22 cellular contexts compared by ENCODE assay signal in genomic region chr4:138320856-138321255, GRCh38.
"Had no signal": no experiment of that assay in that cellular context is flagged by ENCODE, and none has a peak within 500 bp of the region (broad histone marks: within the 10 kb centered on the region; RNA-seq: fewer than 3 reads in every experiment).

No MANE protein-coding gene starts in this region.

- H3K4me1 Mint-ChIP-seq: activated B cell treated with CpG ODN at 0.5 μM for 24 hours; activated CD4-positive, alpha-beta T cell treated with anti-CD3 and anti-CD28 coated beads, Interleukin-2, amount 10 ng/mL, durations not matched to agents 24 days and 14 days; activated CD8-positive, alpha-beta memory T cell treated with anti-CD3 and anti-CD28 coated beads, Interleukin-2, amount 10 ng/mL, durations not matched to agents 7 days and 5 days; T-helper 17 cell had no signal

- H3K4me2 ChIP-seq: KMS-11 had no signal

- DNase-seq: activated B cell treated with CpG ODN at 0.5 μM for 24 hours; activated CD4-positive, alpha-beta T cell treated with anti-CD3 and anti-CD28 coated beads for 1 hour; activated CD4-positive, alpha-beta T cell treated with anti-CD3 and anti-CD28 coated beads, Interleukin-2, amount 10 ng/mL, durations not matched to agents 24 days and 14 days; activated CD4-positive, alpha-beta T cell treated with anti-CD3 and anti-CD28 coated beads, Interleukin-2, amount 50 U/mL, for 48 hours; activated CD8-positive, alpha-beta memory T cell treated with anti-CD3 and anti-CD28 coated beads, Interleukin-2, amount 10 ng/mL, durations not matched to agents 7 days and 5 days; activated effector memory CD4-positive, alpha-beta T cell treated with Interleukin-2 at 50 U/mL for 16 hours; activated naive CD4-positive, alpha-beta T cell; activated T-cell treated with anti-CD3 and anti-CD28 coated beads, Interleukin-2, amount 50 U/mL, for 24 hours; cerebellar nuclear complex; NCI-H1092; NCI-H1417; NCI-H2029; NCI-H2107; NCI-H345; NCI-H510A; SIG-M5; T-helper 17 cell; T-helper 9 cell had no signal

- H3K27ac Mint-ChIP-seq: activated B cell treated with CpG ODN at 0.5 μM for 24 hours; activated CD4-positive, alpha-beta T cell treated with anti-CD3 and anti-CD28 coated beads, Interleukin-2, amount 10 ng/mL, durations not matched to agents 24 days and 14 days; activated CD8-positive, alpha-beta memory T cell treated with anti-CD3 and anti-CD28 coated beads, Interleukin-2, amount 10 ng/mL, durations not matched to agents 7 days and 5 days; activated naive CD4-positive, alpha-beta T cell treated with anti-CD3 and anti-CD28 coated beads, Interleukin-2, amount 50 U/mL, for 72 hours; activated T-cell treated with anti-CD3 and anti-CD28 coated beads, Interleukin-2, amount 50 U/mL, for 24 hours; activated T-helper 1 cell treated with anti-CD3 and anti-CD28 coated beads, Interleukin-12 subunit alpha, Interleukin-12 subunit beta, Interleukin-2, Interleukin-4 antibody, amounts not matched to agents 30 ng/mL and 10 ng/mL and 1 ng/mL, durations not matched to agents 14 hours and 24 hours and 36 hours; T-helper 17 cell had no signal

- H3K27ac ChIP-seq: KMS-11 had no signal

- ATAC-seq: activated CD8-positive, alpha-beta memory T cell treated with anti-CD3 and anti-CD28 coated beads, Interleukin-2, amount 10 ng/mL, durations not matched to agents 7 days and 5 days; activated naive CD4-positive, alpha-beta T cell treated with anti-CD3 and anti-CD28 coated beads, Interleukin-2, amount 50 U/mL, for 72 hours; T-helper 17 cell had no signal

- H3K27me3 Mint-ChIP-seq: activated B cell treated with CpG ODN at 0.5 μM for 24 hours; activated CD4-positive, alpha-beta T cell treated with anti-CD3 and anti-CD28 coated beads, Interleukin-2, amount 10 ng/mL, durations not matched to agents 24 days and 14 days; activated CD8-positive, alpha-beta memory T cell treated with anti-CD3 and anti-CD28 coated beads, Interleukin-2, amount 10 ng/mL, durations not matched to agents 7 days and 5 days; activated T-cell treated with anti-CD3 and anti-CD28 coated beads, Interleukin-2, amount 50 U/mL, for 24 hours; brain; T-helper 17 cell had no signal

- H3K36me3 Mint-ChIP-seq: activated CD8-positive, alpha-beta memory T cell treated with anti-CD3 and anti-CD28 coated beads, Interleukin-2, amount 10 ng/mL, durations not matched to agents 7 days and 5 days; activated naive CD4-positive, alpha-beta T cell treated with anti-CD3 and anti-CD28 coated beads, Interleukin-2, amount 50 U/mL, for 72 hours; brain had no signal

- H3K9me3 Mint-ChIP-seq: activated B cell treated with CpG ODN at 0.5 μM for 24 hours; activated CD4-positive, alpha-beta T cell treated with anti-CD3 and anti-CD28 coated beads, Interleukin-2, amount 10 ng/mL, durations not matched to agents 24 days and 14 days; activated naive CD4-positive, alpha-beta T cell treated with anti-CD3 and anti-CD28 coated beads, Interleukin-2, amount 50 U/mL, for 72 hours; activated T-cell treated with anti-CD3 and anti-CD28 coated beads, Interleukin-2, amount 50 U/mL, for 24 hours; activated T-helper 1 cell treated with anti-CD3 and anti-CD28 coated beads, Interleukin-12 subunit alpha, Interleukin-12 subunit beta, Interleukin-2, Interleukin-4 antibody, amounts not matched to agents 30 ng/mL and 10 ng/mL and 1 ng/mL, durations not matched to agents 14 hours and 24 hours and 36 hours had no signal

- H3K4me3 Mint-ChIP-seq: activated B cell treated with CpG ODN at 0.5 μM for 24 hours; activated CD4-positive, alpha-beta T cell treated with anti-CD3 and anti-CD28 coated beads, Interleukin-2, amount 10 ng/mL, durations not matched to agents 24 days and 14 days; activated CD8-positive, alpha-beta memory T cell treated with anti-CD3 and anti-CD28 coated beads, Interleukin-2, amount 10 ng/mL, durations not matched to agents 7 days and 5 days; activated T-cell treated with anti-CD3 and anti-CD28 coated beads, Interleukin-2, amount 50 U/mL, for 24 hours; activated T-helper 1 cell treated with anti-CD3 and anti-CD28 coated beads, Interleukin-12 subunit alpha, Interleukin-12 subunit beta, Interleukin-2, Interleukin-4 antibody, amounts not matched to agents 30 ng/mL and 10 ng/mL and 1 ng/mL, durations not matched to agents 14 hours and 24 hours and 36 hours; T-helper 17 cell had no signal

- H3K9ac ChIP-seq: KMS-11 had no signal
